ENCODE assay signal across 9 cellular contexts in the genomic region with DNA sequence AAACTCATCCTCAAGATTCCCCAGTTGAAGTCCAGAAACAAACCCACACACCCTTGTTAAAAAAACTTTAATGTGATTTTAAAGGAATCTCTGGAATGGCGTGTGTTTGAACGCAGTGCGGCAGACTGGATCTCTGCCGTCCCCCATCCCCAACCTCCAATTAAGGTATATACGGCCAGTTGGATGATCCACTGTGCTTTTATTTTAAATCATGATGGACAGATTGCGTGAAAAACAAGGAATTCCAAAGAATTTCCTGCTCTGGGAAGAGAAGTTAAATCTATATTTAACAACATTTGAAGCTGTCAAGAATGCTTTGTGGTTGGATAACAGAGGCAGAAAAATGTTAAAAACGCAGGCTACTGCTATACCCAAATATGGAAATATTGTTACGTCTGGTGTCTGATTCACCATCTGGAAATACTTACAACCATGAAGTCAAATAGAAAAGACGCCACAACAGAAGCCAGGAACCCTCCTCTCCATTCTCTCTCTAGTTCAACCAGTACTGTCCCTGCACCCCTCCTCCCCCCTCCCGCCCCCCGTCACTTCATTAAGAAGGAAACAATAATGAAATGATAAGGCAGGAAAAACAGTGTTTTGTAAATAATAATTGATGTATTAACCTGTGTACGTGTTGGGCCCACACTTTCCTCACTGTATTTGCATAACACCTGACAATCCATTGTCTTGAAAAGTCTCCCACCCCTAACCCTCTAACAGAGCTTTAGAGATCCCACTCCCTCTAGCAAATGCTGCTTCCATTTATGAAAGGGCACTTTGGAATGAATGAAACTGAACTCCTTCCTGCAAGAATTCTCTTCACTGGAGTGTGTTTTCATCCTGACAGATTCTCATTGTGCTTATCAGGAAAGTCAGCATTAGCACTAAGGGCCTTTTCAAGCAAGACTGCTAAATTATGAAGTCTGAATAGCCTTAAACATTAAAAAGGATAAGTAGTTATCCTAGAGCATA. TPM values are rescaled to one million over a fixed set of nuclear protein-coding genes. Genes with fewer than 3 reads are reported as not detected.
DNase-seq lines count a peak whose midpoint lies in the region; ATAC-seq, FAIRE-seq and TF ChIP-seq lines count a peak whose summit lies in the region.
"Had no signal": no experiment of that assay in that cellular context is flagged by ENCODE, and none has a peak within 500 bp of the region (broad histone marks: within the 10 kb centered on the region; RNA-seq: fewer than 3 reads in every experiment).

No MANE protein-coding gene starts in this region.

- H3K36me3 ChIP-seq in mammary epithelial cell (ENCODE audit: insufficient read depth, low read length) (peaks cover 23% of the 10 kb centered on the region), HepG2 (replicated peaks in 1 of 2; ENCODE audit: control insufficient read depth in 1 of 2, insufficient read depth in 2 of 2, low read length in 2 of 2) (peaks cover 4 to 13% of the 10 kb centered on the region in 2 experiments), transverse colon (no peaks in the 10 kb centered on the region)

- no peak overlapping the region for H3K27ac ChIP-seq in mammary epithelial cell (ENCODE audit: insufficient read depth, low read depth, low read length)
- H3K27ac ChIP-seq in HepG2 (ENCODE audit: extremely low read length, insufficient read depth, low read length) = no peak overlapping the region
- peak overlapping the region; percentile 91 to 96 (median 92) for H3K27ac ChIP-seq in transverse colon
- H3K27ac ChIP-seq: 22Rv1 had no signal

- TF ChIP-seq POLR2A in HepG2 (IDR thresholded peaks at IDR 0.05; ENCODE audit: insufficient read depth in 1 of 2, low read depth in 2 of 2, low read length in 2 of 2) (no peak), transverse colon (IDR thresholded peaks at IDR 0.05) (no peak)

- dilution Hi-C loops in mammary epithelial cell (cut with HindIII; ENCODE audit: low sequenced_read_pairs) = no loop called here

- H3K27me3 Mint-ChIP-seq in T-cell = peaks cover 64 to 77% of the 10 kb centered on the region in 2 donors

- H3K9me3 Mint-ChIP-seq in T-cell = no peaks in the 10 kb centered on the region

- peak; percentile 31 for DNase-seq in DMS53 (lab: John Stamatoyannopoulos, UW)
- no peak for DNase-seq in DMS53 treated with DMSO at 0.1 percent for 48 hours (lab: John Stamatoyannopoulos, UW; ENCODE audit: unreplicated experiment)
- no peak for DNase-seq in mammary epithelial cell
- peak; percentile 40 for DNase-seq in HepG2 (ENCODE audit: low spot score)
- DNase-seq in transverse colon = no peak
- no peak for DNase-seq in head of caudate nucleus
- DNase-seq in T-cell = no peak

- WGBS in mammary epithelial cell (ENCODE audit: low coverage, missing lambda C conversion rate) = 49% methylated on average over 9 of the region's 12 CpGs
- WGBS in HepG2 (ENCODE audit: low lambda C conversion rate) = 16% methylated on average over 12 of the region's 12 CpGs
- 43 to 44% methylated on average over 11 to 12 of the region's 12 CpGs for WGBS in transverse colon (ENCODE audit: low coverage in 1 of 2), 2 donors

- in situ Hi-C loops in mammary epithelial cell (cut with MboI; ENCODE audit: low sequenced_read_pairs in 2 of 2) = loop anchor here (10.0 to 25.0 kb wide), 3 partner anchors 84 to 274 kb away; no protein-coding TSS in a partner anchor
- in situ Hi-C loops in HepG2 (cut with HindIII; ENCODE audit: extremely low pct_ligation_motif_present, low pct_unique_long_range_greater_than_20kb) = loop anchor here (5.0 kb wide), 1 partner anchor 251 kb away; no protein-coding TSS in a partner anchor
- in situ Hi-C loops in transverse colon (cut with MboI; ENCODE audit: low pct_ligation_motif_present in 1 of 4, low pct_unique_long_range_greater_than_20kb in 1 of 4, low sequenced_read_pairs in 3 of 4) = loop anchor here (25.0 kb wide), 1 partner anchor 266 kb away; no protein-coding TSS in a partner anchor

- no peak for TF ChIP-seq EP300 in HepG2 (IDR thresholded peaks at IDR 0.05; ENCODE audit: low read depth in 2 of 2, low read length in 2 of 2)
- TF ChIP-seq EP300 in HepG2 (CRISPR knock-in tag; IDR thresholded peaks at IDR 0.05; ENCODE audit: borderline replicate concordance) = no peak
- no peak for TF ChIP-seq EP300 in transverse colon (IDR thresholded peaks at IDR 0.05; ENCODE audit: low read depth)

- H3K79me2 ChIP-seq in mammary epithelial cell (ENCODE audit: insufficient read depth, low read length) (peaks cover 28% of the 10 kb centered on the region), HepG2 (ENCODE audit: insufficient read depth, low read length) (no peaks in the 10 kb centered on the region)

- CTCF ChIA-PET in mammary epithelial cell (lab: Charles Lee; ENCODE audit: low non-redundant PET) (no interaction called here), HepG2 (lab: Yijun Ruan, JAX; ENCODE audit: low intra/inter-chr PET ratio, low total read pairs) (no interaction called here), T-cell (lab: Charles Lee) (no interaction called here)

- no peaks in the 10 kb centered on the region for H3K9me3 ChIP-seq in mammary epithelial cell (replicated peaks; ENCODE audit: insufficient read depth, low read length)
- H3K9me3 ChIP-seq in HepG2 (ENCODE audit: low read length) = no peaks in the 10 kb centered on the region
- H3K9me3 ChIP-seq in transverse colon = no peaks in the 10 kb centered on the region

- peak overlapping the region; percentile 97 for H3K4me2 ChIP-seq in mammary epithelial cell (ENCODE audit: insufficient read depth, low read depth, low read length)
- peak overlapping the region; percentile 95 for H3K4me2 ChIP-seq in HepG2 (ENCODE audit: low read depth, low read length)

- H3K9ac ChIP-seq in mammary epithelial cell (ENCODE audit: insufficient read depth, low read length) = no peak overlapping the region
- peak overlapping the region; percentile 36; the same call in 1 of the 2 replicates for H3K9ac ChIP-seq in HepG2 (ENCODE audit: insufficient read depth, low read depth, low read length)

- H3K4me3 ChIP-seq in mammary epithelial cell (replicated peaks in 1 of 3; ENCODE audit: insufficient read depth in 1 of 3, low read depth in 2 of 3, low read length in 3 of 3) (peak overlapping the region in 1 of 3 experiments; percentile 61), HepG2 (replicated peaks in 1 of 3; ENCODE audit: insufficient read depth in 1 of 3, low read depth in 2 of 3, low read length in 3 of 3) (peak overlapping the region in 2 of 3 experiments; percentile 63 to 90; a peak in 1 of 6 replicates), transverse colon (peak overlapping the region in 3 of 4 donors; percentile 53 to 63 (median 57))

- H3K27me3 ChIP-seq in mammary epithelial cell (ENCODE audit: insufficient read depth, low read length) (no peaks in the 10 kb centered on the region), HepG2 (ENCODE audit: control insufficient read depth in 1 of 2, insufficient read depth in 2 of 2, low read length in 2 of 2) (peaks cover 0 to 25% of the 10 kb centered on the region in 2 experiments; a peak in 4 of 5 replicates), transverse colon (peaks cover 39% of the 10 kb centered on the region)

- H2AFZ ChIP-seq in mammary epithelial cell (ENCODE audit: low read depth, low read length) (peak overlapping the region; percentile 77), HepG2 (ENCODE audit: low read length) (no peak overlapping the region)

- TF ChIP-seq CTCF in mammary epithelial cell (conservative IDR thresholded peaks at IDR 0.05 in 1 of 2, IDR thresholded peaks at IDR 0.05 in 1 of 2; ENCODE audit: extremely low read depth in 1 of 2, insufficient read depth in 1 of 2, low read depth in 1 of 2, low read length in 2 of 2) = no peak
- no peak for TF ChIP-seq CTCF in HepG2 (CRISPR knock-in tag; IDR thresholded peaks at IDR 0.05)
- no peak for TF ChIP-seq CTCF in transverse colon (IDR thresholded peaks at IDR 0.05)

- ATAC-seq in HepG2 (no peak), T-cell (replicated peaks in 1 of 4) (no peak), GM21576 (IDR thresholded peaks at IDR 0.05; ENCODE audit: unreplicated experiment) (no peak)

- no peak for FAIRE-seq in HepG2 (lab: Jason Lieb, UNC)

- no peak for TF ChIP-seq RAD21 in HepG2 (CRISPR knock-in tag; IDR thresholded peaks at IDR 0.05)

- H4K20me1 ChIP-seq in mammary epithelial cell (ENCODE audit: insufficient read depth, low read length) = no peaks in the 10 kb centered on the region
- peaks cover 8% of the 10 kb centered on the region; the same call in 1 of the 2 replicates for H4K20me1 ChIP-seq in HepG2 (ENCODE audit: insufficient read depth, low read length)

- H3K36me3 Mint-ChIP-seq in T-cell = no peaks in the 10 kb centered on the region

- POLR2A ChIA-PET in HepG2 (lab: Yijun Ruan, JAX) = interaction anchor here (6.8 kb wide), 1 partner anchor 28 kb away, joined by 58 read pairs; no protein-coding TSS in a partner anchor
- POLR2A ChIA-PET in T-cell (lab: Charles Lee) = no interaction called here

- H3K27ac Mint-ChIP-seq in T-cell = no peak overlapping the region

- BruUV-seq in mammary epithelial cell (replicated peaks; lab: Mats Ljungman, UMichigan) (no TSS peak), HepG2 (replicated peaks; lab: Mats Ljungman, UMichigan) (no TSS peak)

- intact Hi-C loops in mammary epithelial cell (cut with micrococcal nuclease) (no loop called here), HepG2 (cut with micrococcal nuclease; ENCODE audit: unreplicated experiment) (no loop called here), transverse colon (cut with DNase I; ENCODE audit: low total_unique reads) (no loop called here), head of caudate nucleus (cut with DNase I) (no loop called here)

- peak overlapping the region in 1 of 3 donors; percentile 74 for H3K4me3 Mint-ChIP-seq in T-cell

- peaks cover 28 to 39% (median 30%) of the 10 kb centered on the region in 3 donors for H3K4me1 Mint-ChIP-seq in T-cell

- peaks cover 47% of the 10 kb centered on the region for H3K4me1 ChIP-seq in mammary epithelial cell (ENCODE audit: insufficient read depth, low read length)
- H3K4me1 ChIP-seq in HepG2 (ENCODE audit: insufficient read depth, low read length) = peaks cover 67% of the 10 kb centered on the region
- H3K4me1 ChIP-seq in transverse colon = peaks cover 0 to 40% (median 16%) of the 10 kb centered on the region in 4 donors

RNA-seq across cellular contexts. Expression of gene CCN1, which starts 2.0 kb away (rescaled TPM):
- total RNA-seq in mammary epithelial cell = 100 to 1,000 TPM in 1 of 2 donors, 10 to 100 TPM in 1; 59.7 to 164 TPM
- polyA plus RNA-seq in mammary epithelial cell = 83.8 TPM
- polyA minus RNA-seq in mammary epithelial cell = 130 TPM
- 1.2 and 2.6 TPM in 2 replicates for total RNA-seq in HepG2 (2016; rRNA removed; fragmentation: Illumina TruSeq; extraction: Trizol)
- 0.30 and 0.35 TPM in 2 replicates for total RNA-seq in HepG2 (2016; cell fraction: cytosol; rRNA removed; fragmentation: Illumina TruSeq; extraction: Trizol; ENCODE audit: low read depth)
- total RNA-seq in HepG2 (2016; cell fraction: insoluble cytoplasmic fraction; rRNA removed; fragmentation: Illumina TruSeq; extraction: Trizol) = 1.3 and 2.6 TPM in 2 replicates
- 0.96 and 1.2 TPM in 2 replicates for total RNA-seq in HepG2 (2016; cell fraction: membrane; rRNA removed; fragmentation: Illumina TruSeq; extraction: Trizol)
- total RNA-seq in HepG2 (2016; cell fraction: nucleus; rRNA removed; fragmentation: Illumina TruSeq; extraction: Trizol) = 7.9 and 8.7 TPM in 2 replicates
- polyA plus RNA-seq in HepG2 (2011; rRNA removed) = 12.5 and 14.9 TPM in 2 replicates
- polyA plus RNA-seq in HepG2 (2011; cell fraction: cytosol; rRNA removed) = 14.0 and 14.8 TPM in 2 replicates
- 39.7 and 43.2 TPM in 2 replicates for polyA plus RNA-seq in HepG2 (2011; cell fraction: nucleus; rRNA removed)
- polyA plus RNA-seq in HepG2 (2012) = 12.9 and 24.7 TPM in 2 replicates
- 0.79 and 0.81 TPM in 2 replicates for polyA plus RNA-seq in HepG2 (2016; cell fraction: cytosol; fragmentation: Illumina TruSeq; extraction: Trizol; ENCODE audit: low read depth)
- 2.6 and 3.5 TPM in 2 replicates for polyA plus RNA-seq in HepG2 (2016; cell fraction: insoluble cytoplasmic fraction; fragmentation: Illumina TruSeq; extraction: Trizol; ENCODE audit: low read depth)
- 1.3 and 2.1 TPM in 2 replicates for polyA plus RNA-seq in HepG2 (2016; cell fraction: membrane; fragmentation: Illumina TruSeq; extraction: Trizol; ENCODE audit: low read depth)
- 35.0 and 36.4 TPM in 2 replicates for polyA plus RNA-seq in HepG2 (2016; cell fraction: nucleus; fragmentation: Illumina TruSeq; extraction: Trizol; ENCODE audit: insufficient read depth, low read depth)
- 6.4 and 13.6 TPM in 2 replicates for polyA minus RNA-seq in HepG2 (2011; rRNA and poly(A)+ RNA removed; ENCODE audit: low replicate concordance)
- polyA minus RNA-seq in HepG2 (2011; cell fraction: cytosol; rRNA and poly(A)+ RNA removed) = 13.9 and 16.1 TPM in 2 replicates
- 23.2 TPM in 2 replicates for polyA minus RNA-seq in HepG2 (2011; cell fraction: nucleus; rRNA and poly(A)+ RNA removed)
- total RNA-seq in transverse colon = 10 to 100 TPM; 18.6 to 79.6 (median 53.1) TPM
- 1 to 10 TPM in 2 of 5 donors, under 1 TPM in 1, not detected in 2; 0.70 to 1.2 (median 1.1) TPM for total RNA-seq in T-cell

Comparison
In these comparisons a context has a peak if more than half of its experiments do, and no peak if none do; other contexts are left out.
1. DNase-seq: peak in DMS53 (single experiment) and HepG2 (single experiment); none in DMS53 treated with DMSO at 0.1 percent for 48 hours (single experiment), mammary epithelial cell (single experiment), transverse colon (single experiment), head of caudate nucleus (0 of 42) and T-cell (0 of 34).
2. H3K27ac ChIP-seq: peak in transverse colon (4 of 4); none in mammary epithelial cell (single experiment) and HepG2 (single experiment).